28 cellular contexts compared by ENCODE assay signal in genomic region chr1:46053734-46054133, GRCh38.
A peak's percentile ranks its signal among the peaks of the same experiment; 100 is the strongest.
DNase-seq lines count a peak whose midpoint lies in the region; ATAC-seq and TF ChIP-seq lines count a peak whose summit lies in the region.
"Had no signal": no experiment of that assay in that cellular context is flagged by ENCODE, and none has a peak within 500 bp of the region (broad histone marks: within the 10 kb centered on the region; RNA-seq: fewer than 3 reads in every experiment).

No MANE protein-coding gene starts in this region.

- no peaks in the 10 kb centered on the region for H3K4me1 ChIP-seq in mucosa of descending colon (ENCODE audit: low read depth)
- peaks cover 0 to 3% (median 0%) of the 10 kb centered on the region in 4 donors for H3K4me1 ChIP-seq in transverse colon
- H3K4me1 ChIP-seq: adrenal gland, heart left ventricle had no signal

- in situ Hi-C loops in transverse colon (cut with MboI; ENCODE audit: low pct_ligation_motif_present in 1 of 4, low pct_unique_long_range_greater_than_20kb in 1 of 4, low sequenced_read_pairs in 3 of 4): no loop called here

- TF ChIP-seq CTCF in mucosa of descending colon (IDR thresholded peaks at IDR 0.05) (no peak), transverse colon (IDR thresholded peaks at IDR 0.05) (no peak)

- intact Hi-C loops in mucosa of descending colon (cut with DNase I, micrococcal nuclease) (no loop called here), transverse colon (cut with DNase I; ENCODE audit: low total_unique reads) (no loop called here)

- H3K9me3 Mint-ChIP-seq in activated naive CD4-positive, alpha-beta T cell treated with anti-CD3 and anti-CD28 coated beads, Interleukin-2, amount 50 U/mL, for 72 hours: no peaks in the 10 kb centered on the region
- H3K9me3 Mint-ChIP-seq: activated CD4-positive, alpha-beta memory T cell treated with anti-CD3 and anti-CD28 coated beads for 36 hours; activated naive CD4-positive, alpha-beta T cell treated with anti-CD3 and anti-CD28 coated beads for 36 hours; CD4-positive, alpha-beta T cell; neural crest cell; stimulated activated naive B cell treated with anti-CD40 and anti-IgM and Interleukin-4, amounts not matched to agents 10 μg/mL and 1 μg/mL and 100 μg/mL, for 72 hours; T-helper 2 cell treated with Interferon-gamma antibody and Interleukin-4, amounts not matched to agents 5 μg/mL and 100 μg/mL, for 36 hours had no signal

- 57 to 65% methylated on average over 2 of the region's 2 CpGs for WGBS in transverse colon (ENCODE audit: low coverage in 1 of 2), 2 donors

- no peak overlapping the region for H3K27ac ChIP-seq in transverse colon
- H3K27ac ChIP-seq: adrenal gland, heart left ventricle, ovary, upper lobe of left lung had no signal

- no peak overlapping the region for H3K4me3 ChIP-seq in mucosa of descending colon
- no peak overlapping the region for H3K4me3 ChIP-seq in transverse colon
- H3K4me3 ChIP-seq: adrenal gland, GM12878, HAP-1, heart left ventricle, ovary, upper lobe of left lung had no signal

- no peaks in the 10 kb centered on the region for H3K36me3 ChIP-seq in mucosa of descending colon (ENCODE audit: low read depth)
- no peaks in the 10 kb centered on the region for H3K36me3 ChIP-seq in transverse colon
- H3K36me3 ChIP-seq: ovary had no signal

- peak; percentile 86 for ATAC-seq in mucosa of descending colon
- ATAC-seq in activated naive CD4-positive, alpha-beta T cell treated with anti-CD3 and anti-CD28 coated beads, Interleukin-2, amount 50 U/mL, for 72 hours: no peak
- ATAC-seq: GM12878; heart left ventricle; Panc1; stimulated activated naive B cell treated with anti-CD40 and anti-IgM and Interleukin-4, amounts not matched to agents 10 μg/mL and 1 μg/mL and 100 μg/mL, for 72 hours had no signal

- DNase-seq in DMS53 treated with DMSO at 0.1 percent for 48 hours (lab: John Stamatoyannopoulos, UW; ENCODE audit: unreplicated experiment): peak; percentile 44
- peak; percentile 70 for DNase-seq in NCI-H2029 (lab: John Stamatoyannopoulos, UW)
- peak; percentile 60 to 61 for DNase-seq in erythroblast (lab: John Stamatoyannopoulos, UW)
- no peak for DNase-seq in mucosa of descending colon
- no peak for DNase-seq in transverse colon
- DNase-seq in NCI-H2227 treated with DMSO at 0.1 percent for 48 hours (lab: John Stamatoyannopoulos, UW): no peak
- DNase-seq in activated naive CD4-positive, alpha-beta T cell treated with anti-CD3 and anti-CD28 coated beads, Interleukin-2, amount 50 U/mL, for 72 hours (ENCODE audit: low spot score in 2 of 2): no peak
- DNase-seq in activated effector memory CD4-positive, alpha-beta T cell treated with anti-CD3 and anti-CD28 coated beads, Interleukin-2, amount 50 U/mL, for 16 hours: no peak
- DNase-seq: activated CD4-positive, alpha-beta memory T cell treated with anti-CD3 and anti-CD28 coated beads for 36 hours; activated CD4-positive, CD25-positive, alpha-beta regulatory T cell treated with anti-CD3 and anti-CD28 coated beads, Interleukin-2, amount 50 U/mL, for 72 hours; activated naive CD4-positive, alpha-beta T cell treated with anti-CD3 and anti-CD28 coated beads for 36 hours; adrenal gland; CD4-positive, alpha-beta T cell; central memory CD4-positive, alpha-beta T cell; foreskin fibroblast; heart left ventricle; mammary epithelial cell; NCI-H69; ovary; SIG-M5; stimulated activated naive B cell treated with anti-CD40 and anti-IgM and Interleukin-4, amounts not matched to agents 10 μg/mL and 1 μg/mL and 100 μg/mL, for 72 hours; substantia nigra; upper lobe of left lung had no signal

- TF ChIP-seq POLR2A in erythroblast (IDR thresholded peaks at IDR 0.05; ENCODE audit: low read length) (no peak), transverse colon (IDR thresholded peaks at IDR 0.05) (no peak)

- no peak overlapping the region for H3K27ac Mint-ChIP-seq in activated naive CD4-positive, alpha-beta T cell treated with anti-CD3 and anti-CD28 coated beads, Interleukin-2, amount 50 U/mL, for 72 hours
- H3K27ac Mint-ChIP-seq: activated CD4-positive, alpha-beta memory T cell treated with anti-CD3 and anti-CD28 coated beads for 36 hours; activated naive CD4-positive, alpha-beta T cell treated with anti-CD3 and anti-CD28 coated beads for 36 hours; CD4-positive, alpha-beta T cell; stimulated activated naive B cell treated with anti-CD40 and anti-IgM and Interleukin-4, amounts not matched to agents 10 μg/mL and 1 μg/mL and 100 μg/mL, for 72 hours; T-helper 2 cell treated with Interferon-gamma antibody and Interleukin-4, amounts not matched to agents 5 μg/mL and 100 μg/mL, for 36 hours had no signal

- no peak for TF ChIP-seq EP300 in transverse colon (IDR thresholded peaks at IDR 0.05; ENCODE audit: low read depth)

- H3K9me3 ChIP-seq in mucosa of descending colon: no peaks in the 10 kb centered on the region
- no peaks in the 10 kb centered on the region for H3K9me3 ChIP-seq in transverse colon
- H3K9me3 ChIP-seq: adrenal gland, heart left ventricle, ovary, upper lobe of left lung had no signal

- H3K27me3 ChIP-seq in transverse colon: no peaks in the 10 kb centered on the region
- H3K27me3 ChIP-seq: adrenal gland, heart left ventricle, ovary, upper lobe of left lung had no signal

- no peaks in the 10 kb centered on the region for H3K36me3 Mint-ChIP-seq in activated naive CD4-positive, alpha-beta T cell treated with anti-CD3 and anti-CD28 coated beads, Interleukin-2, amount 50 U/mL, for 72 hours
- H3K36me3 Mint-ChIP-seq: activated CD4-positive, alpha-beta memory T cell treated with anti-CD3 and anti-CD28 coated beads for 36 hours had no signal

Comparison
In these comparisons a context has a peak if more than half of its experiments do, and no peak if none do; other contexts are left out.
1. DNase-seq: peak in DMS53 treated with DMSO at 0.1 percent for 48 hours (single experiment), NCI-H2029 (single experiment) and erythroblast (2 of 2); none in mucosa of descending colon (0 of 3), transverse colon (single experiment), NCI-H2227 treated with DMSO at 0.1 percent for 48 hours (single experiment), activated naive CD4-positive, alpha-beta T cell treated with anti-CD3 and anti-CD28 coated beads, Interleukin-2, amount 50 U/mL, for 72 hours (0 of 2) and activated effector memory CD4-positive, alpha-beta T cell treated with anti-CD3 and anti-CD28 coated beads, Interleukin-2, amount 50 U/mL, for 16 hours (single experiment).